ENCODE assay signal across 28 cellular contexts in genomic region chr20:32571566-32571965, GRCh38. TPM values are rescaled to one million over a fixed set of nuclear protein-coding genes. Genes with fewer than 3 reads are reported as not detected.
DNase-seq lines count a peak whose midpoint lies in the region; ATAC-seq and TF ChIP-seq lines count a peak whose summit lies in the region.
"Had no signal": no experiment of that assay in that cellular context is flagged by ENCODE, and none has a peak within 500 bp of the region (broad histone marks: within the 10 kb centered on the region; RNA-seq: fewer than 3 reads in every experiment).

No MANE protein-coding gene starts in this region.

- H3K9me3 ChIP-seq in Panc1 (ENCODE audit: control insufficient read depth, insufficient read depth, low read depth, low read length) (no peaks in the 10 kb centered on the region), thyroid gland (no peaks in the 10 kb centered on the region)
- H3K9me3 ChIP-seq: Caco-2, colonic mucosa, prostate gland, stomach, transverse colon had no signal

- TF ChIP-seq CTCF in activated CD8-positive, alpha-beta T cell treated with anti-CD3 and anti-CD28 coated beads for 36 hours (IDR thresholded peaks at IDR 0.05) = no peak
- TF ChIP-seq CTCF in Panc1 (IDR thresholded peaks at IDR 0.05) (no peak), osteocyte (IDR thresholded peaks at IDR 0.05) (no peak), thyroid gland (IDR thresholded peaks at IDR 0.05) (no peak)

- intact Hi-C loops in activated CD8-positive, alpha-beta T cell treated with anti-CD3 and anti-CD28 coated beads for 36 hours (cut with micrococcal nuclease) = no loop called here
- intact Hi-C loops in Panc1 (cut with micrococcal nuclease; ENCODE audit: unreplicated experiment) (no loop called here), thyroid gland (cut with DNase I) (no loop called here)

- no TSS peak for BruUV-seq in Panc1 (replicated peaks; lab: Mats Ljungman, UMichigan)

- DNase-seq in activated CD8-positive, alpha-beta T cell treated with anti-CD3 and anti-CD28 coated beads for 36 hours = no peak
- DNase-seq in activated CD8-positive, alpha-beta T cell treated with anti-CD3 and anti-CD28 coated beads, Interleukin-2, amount 10 ng/mL, durations not matched to agents 7 days and 5 days = no peak
- no peak for DNase-seq in Panc1 (ENCODE audit: low read depth, low spot score)
- DNase-seq in immature natural killer cell = no peak
- DNase-seq in osteocyte (ENCODE audit: extremely low spot score, unreplicated experiment) = no peak
- DNase-seq in effector CD4-positive, alpha-beta T cell = no peak
- no peak for DNase-seq in thyroid gland
- DNase-seq: 8988T; activated B cell treated with CpG ODN at 0.5 μM for 24 hours; activated CD4-positive, alpha-beta T cell treated with anti-CD3 and anti-CD28 coated beads, Interleukin-2, amount 50 U/mL, for 48 hours; activated gamma-delta T cell; amygdala; Caco-2; colonic mucosa; DND-41; left ventricle myocardium superior; NCI-H1105; NCI-H2029 treated with DMSO at 0.1 percent for 48 hours; NCI-H345; NCI-H82; OCI-M1; stomach; T1000; transverse colon had no signal

- H3K27ac Mint-ChIP-seq in activated CD8-positive, alpha-beta T cell treated with anti-CD3 and anti-CD28 coated beads for 36 hours = peak overlapping the region; percentile 44
- H3K27ac Mint-ChIP-seq in activated CD8-positive, alpha-beta T cell treated with anti-CD3 and anti-CD28 coated beads, Interleukin-2, amount 10 ng/mL, durations not matched to agents 7 days and 5 days = no peak overlapping the region
- H3K27ac Mint-ChIP-seq in immature natural killer cell (peak overlapping the region in 2 of 6 donors; percentile 84 to 92), osteocyte (ENCODE audit: unreplicated experiment) (peak overlapping the region; percentile 48)
- H3K27ac Mint-ChIP-seq: activated B cell treated with CpG ODN at 0.5 μM for 24 hours had no signal

- peaks cover 24% of the 10 kb centered on the region for H3K4me1 ChIP-seq in Panc1 (ENCODE audit: control insufficient read depth, insufficient read depth, low read length)
- peaks cover 0 to 6% of the 10 kb centered on the region in 2 donors for H3K4me1 ChIP-seq in thyroid gland
- H3K4me1 ChIP-seq: colonic mucosa, prostate gland had no signal

- H3K4me3 Mint-ChIP-seq in activated CD8-positive, alpha-beta T cell treated with anti-CD3 and anti-CD28 coated beads for 36 hours = no peak overlapping the region
- H3K4me3 Mint-ChIP-seq in activated CD8-positive, alpha-beta T cell treated with anti-CD3 and anti-CD28 coated beads, Interleukin-2, amount 10 ng/mL, durations not matched to agents 7 days and 5 days = no peak overlapping the region
- H3K4me3 Mint-ChIP-seq in immature natural killer cell = peak overlapping the region in 4 of 5 donors; percentile 41 to 69 (median 54)
- H3K4me3 Mint-ChIP-seq in osteocyte (ENCODE audit: unreplicated experiment) = no peak overlapping the region
- H3K4me3 Mint-ChIP-seq: activated B cell treated with CpG ODN at 0.5 μM for 24 hours, neural progenitor cell had no signal

- no peak for TF ChIP-seq POLR2A in thyroid gland (IDR thresholded peaks at IDR 0.05)

- in situ Hi-C loops in Panc1 (cut with HindIII; ENCODE audit: low pct_unique_long_range_greater_than_20kb, low sequenced_read_pairs) = no loop called here

- ATAC-seq in activated CD8-positive, alpha-beta T cell treated with anti-CD3 and anti-CD28 coated beads for 36 hours = no peak
- ATAC-seq in activated CD8-positive, alpha-beta T cell treated with anti-CD3 and anti-CD28 coated beads, Interleukin-2, amount 10 ng/mL, durations not matched to agents 7 days and 5 days = no peak
- peak; percentile 14; the same call in 1 of the 2 replicates for ATAC-seq in Panc1
- no peak for ATAC-seq in GM21717 (IDR thresholded peaks at IDR 0.05; ENCODE audit: unreplicated experiment)
- ATAC-seq: left ventricle myocardium superior, Right ventricle myocardium inferior had no signal

- H3K27me3 Mint-ChIP-seq in activated CD8-positive, alpha-beta T cell treated with anti-CD3 and anti-CD28 coated beads for 36 hours = no peaks in the 10 kb centered on the region
- H3K27me3 Mint-ChIP-seq in activated CD8-positive, alpha-beta T cell treated with anti-CD3 and anti-CD28 coated beads, Interleukin-2, amount 10 ng/mL, durations not matched to agents 7 days and 5 days (ENCODE audit: low read depth) = no peaks in the 10 kb centered on the region
- peaks cover 2 to 15% (median 3%) of the 10 kb centered on the region in 3 donors for H3K27me3 Mint-ChIP-seq in immature natural killer cell (ENCODE audit: low read depth in 3 of 3)
- H3K27me3 Mint-ChIP-seq in osteocyte (ENCODE audit: unreplicated experiment) = no peaks in the 10 kb centered on the region

- H3K4me3 ChIP-seq in Panc1 (ENCODE audit: low read depth in 2 of 2, low read length in 2 of 2) (no peak overlapping the region), thyroid gland (replicated peaks in 1 of 3) (no peak overlapping the region)
- H3K4me3 ChIP-seq: colonic mucosa, neural progenitor cell, prostate gland, stomach, transverse colon had no signal

- 63 to 78% methylated on average over 4 to 5 of the region's 9 CpGs for WGBS in thyroid gland, 2 donors

- no peaks in the 10 kb centered on the region for H3K36me3 Mint-ChIP-seq in activated CD8-positive, alpha-beta T cell treated with anti-CD3 and anti-CD28 coated beads for 36 hours (ENCODE audit: low read depth)
- no peaks in the 10 kb centered on the region for H3K36me3 Mint-ChIP-seq in activated CD8-positive, alpha-beta T cell treated with anti-CD3 and anti-CD28 coated beads, Interleukin-2, amount 10 ng/mL, durations not matched to agents 7 days and 5 days (ENCODE audit: low read depth)
- H3K36me3 Mint-ChIP-seq in immature natural killer cell (no peaks in the 10 kb centered on the region), osteocyte (ENCODE audit: unreplicated experiment) (no peaks in the 10 kb centered on the region)
- H3K36me3 Mint-ChIP-seq: neural progenitor cell had no signal

- CTCF ChIA-PET in activated CD8-positive, alpha-beta T cell treated with anti-CD3 and anti-CD28 coated beads for 36 hours (lab: Charles Lee) = interaction anchor here (1.5 kb wide), 1 partner anchor 9 kb away, joined by 3 read pairs; no protein-coding TSS in a partner anchor
- CTCF ChIA-PET in activated CD8-positive, alpha-beta T cell treated with anti-CD3 and anti-CD28 coated beads, Interleukin-2, amount 10 ng/mL, durations not matched to agents 7 days and 5 days (lab: Charles Lee) = no interaction called here
- CTCF ChIA-PET in Panc1 (lab: Charles Lee) = no interaction called here

- H3K27ac ChIP-seq in Panc1 (ENCODE audit: low read length) (no peak overlapping the region), thyroid gland (no peak overlapping the region)
- H3K27ac ChIP-seq: colonic mucosa, neural progenitor cell, prostate gland, stomach, transverse colon had no signal

- H3K9me3 Mint-ChIP-seq in activated CD8-positive, alpha-beta T cell treated with anti-CD3 and anti-CD28 coated beads for 36 hours = no peaks in the 10 kb centered on the region
- no peaks in the 10 kb centered on the region for H3K9me3 Mint-ChIP-seq in activated CD8-positive, alpha-beta T cell treated with anti-CD3 and anti-CD28 coated beads, Interleukin-2, amount 10 ng/mL, durations not matched to agents 7 days and 5 days (ENCODE audit: insufficient read depth)
- H3K9me3 Mint-ChIP-seq in immature natural killer cell (no peaks in the 10 kb centered on the region), osteocyte (ENCODE audit: unreplicated experiment) (no peaks in the 10 kb centered on the region)
- H3K9me3 Mint-ChIP-seq: activated B cell treated with CpG ODN at 0.5 μM for 24 hours, neural progenitor cell had no signal

- no peaks in the 10 kb centered on the region for H3K27me3 ChIP-seq in Panc1 (ENCODE audit: control insufficient read depth, insufficient read depth, low read length)
- no peaks in the 10 kb centered on the region for H3K27me3 ChIP-seq in thyroid gland
- H3K27me3 ChIP-seq: colonic mucosa, neural progenitor cell, stomach, transverse colon had no signal

- H3K36me3 ChIP-seq in Panc1 (ENCODE audit: control insufficient read depth, insufficient read depth, low read length) = no peaks in the 10 kb centered on the region
- no peaks in the 10 kb centered on the region for H3K36me3 ChIP-seq in thyroid gland
- H3K36me3 ChIP-seq: colonic mucosa, neural progenitor cell, prostate gland, stomach, transverse colon had no signal

- POLR2A ChIA-PET in activated CD8-positive, alpha-beta T cell treated with anti-CD3 and anti-CD28 coated beads for 36 hours (lab: Charles Lee) = interaction anchor here (1.3 to 1.4 kb wide), 2 partner anchors 9 to 32 kb away, joined by 3 read pairs; no protein-coding TSS in a partner anchor
- POLR2A ChIA-PET in activated CD8-positive, alpha-beta T cell treated with anti-CD3 and anti-CD28 coated beads, Interleukin-2, amount 10 ng/mL, durations not matched to agents 7 days and 5 days (lab: Charles Lee) = no interaction called here
- POLR2A ChIA-PET in Panc1 (lab: Charles Lee) = no interaction called here

- peaks cover 40% of the 10 kb centered on the region for H3K4me1 Mint-ChIP-seq in activated CD8-positive, alpha-beta T cell treated with anti-CD3 and anti-CD28 coated beads for 36 hours (ENCODE audit: low read depth)
- peaks cover 16% of the 10 kb centered on the region for H3K4me1 Mint-ChIP-seq in activated CD8-positive, alpha-beta T cell treated with anti-CD3 and anti-CD28 coated beads, Interleukin-2, amount 10 ng/mL, durations not matched to agents 7 days and 5 days (ENCODE audit: low read depth)
- H3K4me1 Mint-ChIP-seq in immature natural killer cell (no peaks in the 10 kb centered on the region), osteocyte (ENCODE audit: unreplicated experiment) (peaks cover 39% of the 10 kb centered on the region)
- H3K4me1 Mint-ChIP-seq: activated B cell treated with CpG ODN at 0.5 μM for 24 hours had no signal

RNA-seq across cellular contexts. Expression of gene NOL4L, which starts 13.6 kb away (rescaled TPM):
- 10 to 100 TPM; 23.3 to 23.9 TPM for total RNA-seq in activated CD8-positive, alpha-beta T cell treated with anti-CD3 and anti-CD28 coated beads for 36 hours
- total RNA-seq in activated CD8-positive, alpha-beta T cell treated with anti-CD3 and anti-CD28 coated beads, Interleukin-2, amount 10 ng/mL, durations not matched to agents 7 days and 5 days = 10 to 100 TPM; 22.2 to 24.5 TPM
- total RNA-seq in Panc1 (2021; ENCODE audit: unreplicated experiment) (21.6 TPM), osteocyte (30.5 and 32.7 TPM in 2 replicates), thyroid gland (10 to 100 TPM; 18.5 to 29.9 (median 24.8) TPM)
- 26.3 TPM for polyA plus RNA-seq in Panc1 (2012; ENCODE audit: insufficient read length)
- 10 to 100 TPM in 1 of 3 donors, 1 to 10 TPM in 2; 4.1 to 17.2 (median 9.6) TPM for polyA plus RNA-seq in immature natural killer cell

Comparison
In these comparisons a context has a peak if more than half of its experiments do, and no peak if none do; other contexts are left out.
1. H3K4me3 Mint-ChIP-seq: peak in immature natural killer cell (4 of 5); none in activated CD8-positive, alpha-beta T cell treated with anti-CD3 and anti-CD28 coated beads for 36 hours (single experiment), activated CD8-positive, alpha-beta T cell treated with anti-CD3 and anti-CD28 coated beads, Interleukin-2, amount 10 ng/mL, durations not matched to agents 7 days and 5 days (single experiment) and osteocyte (single experiment).